15 cellular contexts compared by ENCODE assay signal in the genomic region with DNA sequence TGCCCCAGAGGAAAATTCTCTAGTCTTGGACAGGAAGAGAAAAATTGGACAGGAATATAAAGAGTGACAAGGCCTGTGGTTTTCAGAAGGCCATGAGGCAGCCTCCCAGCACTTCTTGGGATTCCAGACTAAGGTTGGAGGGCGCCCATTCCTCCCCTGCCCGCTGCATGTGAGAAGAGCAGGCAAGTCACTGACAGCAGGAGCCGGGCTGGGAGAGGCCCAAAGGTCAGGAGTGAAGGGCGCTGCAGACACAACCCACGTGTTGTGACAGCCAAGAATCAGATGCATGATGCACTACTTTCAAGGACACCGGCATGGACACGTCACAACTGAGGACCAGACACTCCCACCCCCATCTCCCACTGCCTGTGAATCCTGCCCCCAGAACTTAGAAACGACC.
DNase-seq lines count a peak whose midpoint lies in the region; FAIRE-seq and TF ChIP-seq lines count a peak whose summit lies in the region.
"Had no signal": no experiment of that assay in that cellular context is flagged by ENCODE, and none has a peak within 500 bp of the region (broad histone marks: within the 10 kb centered on the region; RNA-seq: fewer than 3 reads in every experiment).

No MANE protein-coding gene starts in this region.

- TF ChIP-seq POLR2A in ovary (IDR thresholded peaks at IDR 0.05) = no peak

- TF ChIP-seq CTCF in left ventricle myocardium inferior (IDR thresholded peaks at IDR 0.05; ENCODE audit: borderline replicate concordance) (no peak), ovary (IDR thresholded peaks at IDR 0.05) (no peak)

- no peak for FAIRE-seq in GM19239 (lab: Jason Lieb, UNC)
- FAIRE-seq: GM12891, H54 had no signal

- H3K27ac ChIP-seq in left ventricle myocardium inferior (replicated peaks) (no peak overlapping the region), ovary (no peak overlapping the region)
- H3K27ac ChIP-seq: BLaER1 had no signal

- 14 to 30% (median 15%) methylated on average over 8 of the region's 8 CpGs for WGBS in ovary, 3 donors

- peaks cover 34% of the 10 kb centered on the region for H3K27me3 ChIP-seq in left ventricle myocardium inferior (ENCODE audit: low read depth)
- H3K27me3 ChIP-seq in ovary = no peaks in the 10 kb centered on the region
- H3K27me3 ChIP-seq: BLaER1 had no signal

- H3K4me3 ChIP-seq in left ventricle myocardium inferior (no peak overlapping the region), ovary (no peak overlapping the region)
- H3K4me3 ChIP-seq: BLaER1, GM23338 had no signal

- H3K4me1 ChIP-seq in left ventricle myocardium inferior (no peaks in the 10 kb centered on the region), ovary (ENCODE audit: insufficient read depth) (peaks cover 11% of the 10 kb centered on the region)

- H3K9me3 ChIP-seq in left ventricle myocardium inferior (replicated peaks) = no peaks in the 10 kb centered on the region
- H3K9me3 ChIP-seq in ovary = no peaks in the 10 kb centered on the region
- H3K9me3 ChIP-seq: BLaER1 had no signal

- intact Hi-C loops in cardiac septum (cut with DNase I) (no loop called here), left ventricle myocardium inferior (cut with micrococcal nuclease) (no loop called here), ovary (cut with DNase I) (no loop called here)

- no peak for TF ChIP-seq EP300 in ovary (IDR thresholded peaks at IDR 0.05)

- DNase-seq in cardiac septum (ENCODE audit: low spot score) (peak; percentile 68), left ventricle myocardium inferior (no peak), M059J (ENCODE audit: low read depth) (peak; percentile 49), left kidney (ENCODE audit: low read depth, low spot score) (peak; percentile 18), ovary (peak; percentile 46 to 82 (median 61)), GM19239 (ENCODE audit: insufficient read length, low spot score) (no peak), EL (no peak)
- DNase-seq: 8988T; CD4-positive, alpha-beta memory T cell; DMS79 treated with DMSO at 0.1 percent for 48 hours; HCEC 1CT had no signal

- no peaks in the 10 kb centered on the region for H3K36me3 ChIP-seq in left ventricle myocardium inferior
- H3K36me3 ChIP-seq in ovary = no peaks in the 10 kb centered on the region
- H3K36me3 ChIP-seq: BLaER1 had no signal

Comparison
In these comparisons a context has a peak if more than half of its experiments do, and no peak if none do; other contexts are left out.
1. DNase-seq: peak in cardiac septum (single experiment), M059J (single experiment), left kidney (single experiment) and ovary (5 of 5); none in left ventricle myocardium inferior (single experiment), GM19239 (single experiment) and EL (single experiment).